Comparison of ENCODE assay signal across 1 cellular context in the genomic region with DNA sequence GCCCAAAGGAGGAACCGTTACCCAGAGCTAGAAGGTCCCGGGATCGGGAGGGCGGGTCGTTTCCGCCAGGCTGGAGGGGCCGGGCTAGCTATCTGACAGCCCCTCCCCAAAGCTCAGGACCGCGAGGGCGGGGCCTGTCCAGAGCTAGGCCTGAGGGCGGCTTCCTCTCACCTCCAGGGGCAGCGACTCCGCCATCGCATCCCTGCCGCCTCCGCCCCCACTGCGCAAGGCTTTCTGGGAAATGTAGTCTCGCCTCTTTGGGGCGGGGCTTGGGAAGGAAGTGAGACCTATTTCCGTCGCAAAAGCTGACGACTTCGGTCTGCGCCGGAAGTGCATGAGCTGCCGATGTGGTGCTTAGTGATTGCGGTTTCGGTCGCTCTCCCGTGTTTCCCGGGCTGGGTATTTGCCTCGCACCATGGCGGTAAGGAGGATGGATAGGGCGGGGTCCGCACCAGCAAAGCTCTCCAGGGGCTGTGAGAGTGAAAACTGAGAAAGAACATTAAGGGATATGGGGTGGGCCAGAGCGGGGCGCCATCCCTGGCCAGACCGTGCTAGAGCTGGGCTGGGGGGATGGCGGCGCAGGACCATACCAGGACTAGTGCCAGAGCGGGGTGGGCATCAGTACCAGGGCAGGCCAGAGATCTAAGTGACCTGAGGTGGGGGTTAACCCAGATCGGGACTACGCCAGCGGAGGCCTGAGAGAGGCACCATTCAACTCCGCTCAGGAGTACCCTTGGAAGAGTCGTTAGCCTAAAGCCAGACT.
TF ChIP-seq lines count a peak whose summit lies in the region.

A gene (plus strand): TSS at position 327 of the 763 bp plus-strand sequence. CDS start 89 bp downstream, at position 416.

TF ChIP-seq in HepG2, 621 proteins besides CTCF, POLR2A, EP300 and RAD21 (continued from another document and continues in another):
- TF ChIP-seq, protein P1, sequence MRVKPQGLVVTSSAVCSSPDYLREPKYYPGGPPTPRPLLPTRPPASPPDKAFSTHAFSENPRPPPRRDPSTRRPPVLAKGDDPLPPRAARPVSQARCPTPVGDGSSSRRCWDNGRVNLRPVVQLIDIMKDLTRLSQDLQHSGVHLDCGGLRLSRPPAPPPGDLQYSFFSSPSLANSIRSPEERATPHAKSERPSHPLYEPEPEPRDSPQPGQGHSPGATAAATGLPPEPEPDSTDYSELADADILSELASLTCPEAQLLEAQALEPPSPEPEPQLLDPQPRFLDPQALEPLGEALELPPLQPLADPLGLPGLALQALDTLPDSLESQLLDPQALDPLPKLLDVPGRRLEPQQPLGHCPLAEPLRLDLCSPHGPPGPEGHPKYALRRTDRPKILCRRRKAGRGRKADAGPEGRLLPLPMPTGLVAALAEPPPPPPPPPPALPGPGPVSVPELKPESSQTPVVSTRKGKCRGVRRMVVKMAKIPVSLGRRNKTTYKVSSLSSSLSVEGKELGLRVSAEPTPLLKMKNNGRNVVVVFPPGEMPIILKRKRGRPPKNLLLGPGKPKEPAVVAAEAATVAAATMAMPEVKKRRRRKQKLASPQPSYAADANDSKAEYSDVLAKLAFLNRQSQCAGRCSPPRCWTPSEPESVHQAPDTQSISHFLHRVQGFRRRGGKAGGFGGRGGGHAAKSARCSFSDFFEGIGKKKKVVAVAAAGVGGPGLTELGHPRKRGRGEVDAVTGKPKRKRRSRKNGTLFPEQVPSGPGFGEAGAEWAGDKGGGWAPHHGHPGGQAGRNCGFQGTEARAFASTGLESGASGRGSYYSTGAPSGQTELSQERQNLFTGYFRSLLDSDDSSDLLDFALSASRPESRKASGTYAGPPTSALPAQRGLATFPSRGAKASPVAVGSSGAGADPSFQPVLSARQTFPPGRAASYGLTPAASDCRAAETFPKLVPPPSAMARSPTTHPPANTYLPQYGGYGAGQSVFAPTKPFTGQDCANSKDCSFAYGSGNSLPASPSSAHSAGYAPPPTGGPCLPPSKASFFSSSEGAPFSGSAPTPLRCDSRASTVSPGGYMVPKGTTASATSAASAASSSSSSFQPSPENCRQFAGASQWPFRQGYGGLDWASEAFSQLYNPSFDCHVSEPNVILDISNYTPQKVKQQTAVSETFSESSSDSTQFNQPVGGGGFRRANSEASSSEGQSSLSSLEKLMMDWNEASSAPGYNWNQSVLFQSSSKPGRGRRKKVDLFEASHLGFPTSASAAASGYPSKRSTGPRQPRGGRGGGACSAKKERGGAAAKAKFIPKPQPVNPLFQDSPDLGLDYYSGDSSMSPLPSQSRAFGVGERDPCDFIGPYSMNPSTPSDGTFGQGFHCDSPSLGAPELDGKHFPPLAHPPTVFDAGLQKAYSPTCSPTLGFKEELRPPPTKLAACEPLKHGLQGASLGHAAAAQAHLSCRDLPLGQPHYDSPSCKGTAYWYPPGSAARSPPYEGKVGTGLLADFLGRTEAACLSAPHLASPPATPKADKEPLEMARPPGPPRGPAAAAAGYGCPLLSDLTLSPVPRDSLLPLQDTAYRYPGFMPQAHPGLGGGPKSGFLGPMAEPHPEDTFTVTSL (CRISPR knock-in tag; IDR thresholded peaks at IDR 0.05; ENCODE audit: borderline replicate concordance) = no peak
- TF ChIP-seq SATB2 (CRISPR knock-in tag; IDR thresholded peaks at IDR 0.05) (peak; percentile 67; the same call in 1 of the 2 replicates), AGO1 (IDR thresholded peaks at IDR 0.05; ENCODE audit: low read depth, low read length, poor library complexity, severe bottlenecking) (peak; percentile 73), ZNF720 (CRISPR knock-in tag; IDR thresholded peaks at IDR 0.05) (no peak), KLF9 (CRISPR knock-in tag; IDR thresholded peaks at IDR 0.05; ENCODE audit: low read depth) (peak; percentile 76), ZNF768 (CRISPR knock-in tag; IDR thresholded peaks at IDR 0.05) (no peak), ZBTB8A (CRISPR knock-in tag; IDR thresholded peaks at IDR 0.05; ENCODE audit: borderline replicate concordance, low read depth) (no peak), ATF7-NPFF (CRISPR knock-in tag; IDR thresholded peaks at IDR 0.05; ENCODE audit: low read depth) (peak; percentile 36), PRMT3 (CRISPR knock-in tag; IDR thresholded peaks at IDR 0.05; ENCODE audit: borderline replicate concordance, low read depth) (no peak), SIX1 (CRISPR knock-in tag; IDR thresholded peaks at IDR 0.05; ENCODE audit: borderline replicate concordance) (peak; percentile 53; the same call in 1 of the 2 replicates), FOXM1 (CRISPR knock-in tag; IDR thresholded peaks at IDR 0.05) (no peak), KDM1A (CRISPR knock-in tag; IDR thresholded peaks at IDR 0.05) (0 out of 2 replicates have a peak, but pooled peaks have one; percentile 41), HCFC1 (IDR thresholded peaks at IDR 0.05; ENCODE audit: low read depth, low read length) (peak; percentile 100), GATAD1 (CRISPR knock-in tag; IDR thresholded peaks at IDR 0.05) (peak; percentile 100), ZMYM2 (CRISPR knock-in tag; IDR thresholded peaks at IDR 0.05) (no peak; the same call in 1 of the 2 replicates), ASH2L (IDR thresholded peaks at IDR 0.05; ENCODE audit: insufficient read length, low read depth, low read length) (peak; percentile 95), GTF2F1 (IDR thresholded peaks at IDR 0.05; ENCODE audit: low read length) (peak; percentile 76), RBFOX2 (IDR thresholded peaks at IDR 0.05; ENCODE audit: low read depth, low read length) (peak; percentile 84), BORCS8-MEF2B (CRISPR knock-in tag; IDR thresholded peaks at IDR 0.05) (0 out of 2 replicates have a peak, but pooled peaks have one; percentile 68), GFI1 (CRISPR knock-in tag; IDR thresholded peaks at IDR 0.05; ENCODE audit: borderline replicate concordance) (peak; percentile 37; the same call in 1 of the 2 replicates), ZNF891 (CRISPR knock-in tag; IDR thresholded peaks at IDR 0.05) (peak; percentile 78), CHD2 (IDR thresholded peaks at IDR 0.05; ENCODE audit: low read depth, low read length) (peak; percentile 66; the same call in 1 of the 2 replicates), FOSL1 (CRISPR knock-in tag; IDR thresholded peaks at IDR 0.05; ENCODE audit: borderline replicate concordance) (no peak), CBX1 (IDR thresholded peaks at IDR 0.05; ENCODE audit: low read depth) (peak; percentile 90), ZNF331 (CRISPR knock-in tag; IDR thresholded peaks at IDR 0.05) (peak; percentile 92), TARDBP (CRISPR knock-in tag; IDR thresholded peaks at IDR 0.05) (peak; percentile 96), ESRRA (CRISPR knock-in tag; IDR thresholded peaks at IDR 0.05; ENCODE audit: low read depth) (peak; percentile 76), GABPA (IDR thresholded peaks at IDR 0.05; ENCODE audit: low read depth, low read length) (peak; percentile 100), GABPA (CRISPR knock-in tag; IDR thresholded peaks at IDR 0.05; ENCODE audit: low read depth) (peak; percentile 100), NRL (CRISPR knock-in tag; IDR thresholded peaks at IDR 0.05; ENCODE audit: borderline replicate concordance) (0 out of 2 replicates have a peak, but pooled peaks have one; percentile 33), ZNF557 (CRISPR knock-in tag; IDR thresholded peaks at IDR 0.05) (0 out of 2 replicates have a peak, but pooled peaks have one; percentile 73), NFKBIZ (CRISPR knock-in tag; IDR thresholded peaks at IDR 0.05) (peak; percentile 89), REPIN1 (CRISPR knock-in tag; IDR thresholded peaks at IDR 0.05; ENCODE audit: borderline replicate concordance, low read depth) (peak; percentile 97), NFRKB (IDR thresholded peaks at IDR 0.05) (no peak), ZNF773 (CRISPR knock-in tag; IDR thresholded peaks at IDR 0.05; ENCODE audit: borderline replicate concordance) (0 out of 2 replicates have a peak, but pooled peaks have one; percentile 45), ARNT2 (CRISPR knock-in tag; IDR thresholded peaks at IDR 0.05; ENCODE audit: low read depth) (peak; percentile 70), GPN1 (CRISPR knock-in tag; IDR thresholded peaks at IDR 0.05; ENCODE audit: borderline replicate concordance) (no peak), SETDB1 (CRISPR knock-in tag; IDR thresholded peaks at IDR 0.05; ENCODE audit: borderline replicate concordance) (no peak; the same call in 1 of the 2 replicates), CBX2 (IDR thresholded peaks at IDR 0.05; ENCODE audit: low read depth, low read length) (no peak), CBX2 (CRISPR knock-in tag; IDR thresholded peaks at IDR 0.05; ENCODE audit: low read depth) (no peak), ZNF10 (CRISPR knock-in tag; IDR thresholded peaks at IDR 0.05; ENCODE audit: borderline replicate concordance, low read depth) (no peak), ZNF121 (CRISPR knock-in tag; IDR thresholded peaks at IDR 0.05) (no peak; the same call in 1 of the 2 replicates), ZNF776 (CRISPR knock-in tag; IDR thresholded peaks at IDR 0.05) (peak; percentile 99), ZNF839 (CRISPR knock-in tag; IDR thresholded peaks at IDR 0.05; ENCODE audit: borderline replicate concordance) (peak; percentile 98; the same call in 1 of the 2 replicates), ZNF253 (CRISPR knock-in tag; IDR thresholded peaks at IDR 0.05; ENCODE audit: borderline replicate concordance) (no peak), ZNF34 (CRISPR knock-in tag; IDR thresholded peaks at IDR 0.05; ENCODE audit: borderline replicate concordance) (no peak; the same call in 1 of the 2 replicates)
- TF ChIP-seq, protein P2, sequence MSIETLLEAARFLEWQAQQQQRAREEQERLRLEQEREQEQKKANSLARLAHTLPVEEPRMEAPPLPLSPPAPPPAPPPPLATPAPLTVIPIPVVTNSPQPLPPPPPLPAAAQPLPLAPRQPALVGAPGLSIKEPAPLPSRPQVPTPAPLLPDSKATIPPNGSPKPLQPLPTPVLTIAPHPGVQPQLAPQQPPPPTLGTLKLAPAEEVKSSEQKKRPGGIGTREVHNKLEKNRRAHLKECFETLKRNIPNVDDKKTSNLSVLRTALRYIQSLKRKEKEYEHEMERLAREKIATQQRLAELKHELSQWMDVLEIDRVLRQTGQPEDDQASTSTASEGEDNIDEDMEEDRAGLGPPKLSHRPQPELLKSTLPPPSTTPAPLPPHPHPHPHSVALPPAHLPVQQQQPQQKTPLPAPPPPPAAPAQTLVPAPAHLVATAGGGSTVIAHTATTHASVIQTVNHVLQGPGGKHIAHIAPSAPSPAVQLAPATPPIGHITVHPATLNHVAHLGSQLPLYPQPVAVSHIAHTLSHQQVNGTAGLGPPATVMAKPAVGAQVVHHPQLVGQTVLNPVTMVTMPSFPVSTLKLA (IDR thresholded peaks at IDR 0.05) = peak; percentile 77
- TF ChIP-seq, protein P3, sequence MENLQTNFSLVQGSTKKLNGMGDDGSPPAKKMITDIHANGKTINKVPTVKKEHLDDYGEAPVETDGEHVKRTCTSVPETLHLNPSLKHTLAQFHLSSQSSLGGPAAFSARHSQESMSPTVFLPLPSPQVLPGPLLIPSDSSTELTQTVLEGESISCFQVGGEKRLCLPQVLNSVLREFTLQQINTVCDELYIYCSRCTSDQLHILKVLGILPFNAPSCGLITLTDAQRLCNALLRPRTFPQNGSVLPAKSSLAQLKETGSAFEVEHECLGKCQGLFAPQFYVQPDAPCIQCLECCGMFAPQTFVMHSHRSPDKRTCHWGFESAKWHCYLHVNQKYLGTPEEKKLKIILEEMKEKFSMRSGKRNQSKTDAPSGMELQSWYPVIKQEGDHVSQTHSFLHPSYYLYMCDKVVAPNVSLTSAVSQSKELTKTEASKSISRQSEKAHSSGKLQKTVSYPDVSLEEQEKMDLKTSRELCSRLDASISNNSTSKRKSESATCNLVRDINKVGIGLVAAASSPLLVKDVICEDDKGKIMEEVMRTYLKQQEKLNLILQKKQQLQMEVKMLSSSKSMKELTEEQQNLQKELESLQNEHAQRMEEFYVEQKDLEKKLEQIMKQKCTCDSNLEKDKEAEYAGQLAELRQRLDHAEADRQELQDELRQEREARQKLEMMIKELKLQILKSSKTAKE (CRISPR knock-in tag; IDR thresholded peaks at IDR 0.05; ENCODE audit: borderline replicate concordance) = no peak
- TF ChIP-seq, protein P4, sequence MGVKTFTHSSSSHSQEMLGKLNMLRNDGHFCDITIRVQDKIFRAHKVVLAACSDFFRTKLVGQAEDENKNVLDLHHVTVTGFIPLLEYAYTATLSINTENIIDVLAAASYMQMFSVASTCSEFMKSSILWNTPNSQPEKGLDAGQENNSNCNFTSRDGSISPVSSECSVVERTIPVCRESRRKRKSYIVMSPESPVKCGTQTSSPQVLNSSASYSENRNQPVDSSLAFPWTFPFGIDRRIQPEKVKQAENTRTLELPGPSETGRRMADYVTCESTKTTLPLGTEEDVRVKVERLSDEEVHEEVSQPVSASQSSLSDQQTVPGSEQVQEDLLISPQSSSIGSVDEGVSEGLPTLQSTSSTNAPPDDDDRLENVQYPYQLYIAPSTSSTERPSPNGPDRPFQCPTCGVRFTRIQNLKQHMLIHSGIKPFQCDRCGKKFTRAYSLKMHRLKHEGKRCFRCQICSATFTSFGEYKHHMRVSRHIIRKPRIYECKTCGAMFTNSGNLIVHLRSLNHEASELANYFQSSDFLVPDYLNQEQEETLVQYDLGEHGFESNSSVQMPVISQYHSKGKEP (CRISPR knock-in tag; IDR thresholded peaks at IDR 0.05) = peak; percentile 87; the same call in 1 of the 2 replicates
- TF ChIP-seq, protein P5, sequence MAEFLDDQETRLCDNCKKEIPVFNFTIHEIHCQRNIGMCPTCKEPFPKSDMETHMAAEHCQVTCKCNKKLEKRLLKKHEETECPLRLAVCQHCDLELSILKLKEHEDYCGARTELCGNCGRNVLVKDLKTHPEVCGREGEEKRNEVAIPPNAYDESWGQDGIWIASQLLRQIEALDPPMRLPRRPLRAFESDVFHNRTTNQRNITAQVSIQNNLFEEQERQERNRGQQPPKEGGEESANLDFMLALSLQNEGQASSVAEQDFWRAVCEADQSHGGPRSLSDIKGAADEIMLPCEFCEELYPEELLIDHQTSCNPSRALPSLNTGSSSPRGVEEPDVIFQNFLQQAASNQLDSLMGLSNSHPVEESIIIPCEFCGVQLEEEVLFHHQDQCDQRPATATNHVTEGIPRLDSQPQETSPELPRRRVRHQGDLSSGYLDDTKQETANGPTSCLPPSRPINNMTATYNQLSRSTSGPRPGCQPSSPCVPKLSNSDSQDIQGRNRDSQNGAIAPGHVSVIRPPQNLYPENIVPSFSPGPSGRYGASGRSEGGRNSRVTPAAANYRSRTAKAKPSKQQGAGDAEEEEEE (CRISPR knock-in tag; IDR thresholded peaks at IDR 0.05; ENCODE audit: borderline replicate concordance) = no peak
- TF ChIP-seq, protein P6, sequence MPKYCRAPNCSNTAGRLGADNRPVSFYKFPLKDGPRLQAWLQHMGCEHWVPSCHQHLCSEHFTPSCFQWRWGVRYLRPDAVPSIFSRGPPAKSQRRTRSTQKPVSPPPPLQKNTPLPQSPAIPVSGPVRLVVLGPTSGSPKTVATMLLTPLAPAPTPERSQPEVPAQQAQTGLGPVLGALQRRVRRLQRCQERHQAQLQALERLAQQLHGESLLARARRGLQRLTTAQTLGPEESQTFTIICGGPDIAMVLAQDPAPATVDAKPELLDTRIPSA (CRISPR knock-in tag; IDR thresholded peaks at IDR 0.05; ENCODE audit: borderline replicate concordance) = peak; percentile 65; the same call in 1 of the 2 replicates
